In the genomic region with DNA sequence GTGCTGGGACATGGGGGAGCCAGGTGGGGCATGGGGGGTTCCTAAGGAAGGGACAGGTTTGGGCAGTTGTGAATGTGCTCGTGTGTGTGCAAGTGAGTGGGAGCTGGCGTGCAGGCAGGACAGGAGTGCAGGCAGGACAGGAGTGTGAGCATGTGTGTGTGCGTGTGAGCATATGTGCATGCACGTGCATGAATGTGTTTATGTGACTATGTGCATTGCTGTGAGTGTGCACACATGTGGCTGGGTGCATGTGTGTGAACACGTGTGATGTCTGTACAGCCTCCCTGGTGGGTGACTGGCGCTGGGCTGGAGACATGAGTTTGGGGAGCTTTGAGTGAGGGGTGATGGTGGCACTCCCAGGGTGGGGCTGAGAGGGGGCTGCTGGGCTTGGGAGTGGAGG, we compare ENCODE assay signal across 1 cellular context.
TF ChIP-seq lines count a peak whose summit lies in the region.

No MANE protein-coding gene starts in this region.

TF ChIP-seq in IMR-90, 13 proteins besides CTCF, POLR2A, EP300 and RAD21:
- TF ChIP-seq MAZ (IDR thresholded peaks at IDR 0.05; ENCODE audit: borderline replicate concordance, low read depth, low read length) (no peak), MAFK (IDR thresholded peaks at IDR 0.05; ENCODE audit: low read depth, low read length) (no peak), CHD1 (IDR thresholded peaks at IDR 0.05; ENCODE audit: low read depth, low read length) (no peak), CEBPB (IDR thresholded peaks at IDR 0.05; ENCODE audit: low read depth, low read length) (no peak), RCOR1 (IDR thresholded peaks at IDR 0.05; ENCODE audit: insufficient replicate concordance, low read length) (no peak), RFX5 (IDR thresholded peaks at IDR 0.05; ENCODE audit: low read depth, low read length) (no peak), SMC3 (IDR thresholded peaks at IDR 0.05; ENCODE audit: low read depth, low read length) (no peak), FOS (IDR thresholded peaks at IDR 0.05; ENCODE audit: low read depth, low read length) (no peak), BHLHE40 (IDR thresholded peaks at IDR 0.05; ENCODE audit: low read depth, low read length) (no peak), NFE2L2 (IDR thresholded peaks at IDR 0.05; ENCODE audit: low read depth, low read length) (no peak), ELK1 (IDR thresholded peaks at IDR 0.05; ENCODE audit: borderline replicate concordance, low read depth, low read length) (no peak), MXI1 (IDR thresholded peaks at IDR 0.05; ENCODE audit: borderline replicate concordance, low read depth, low read length) (no peak)
- TF ChIP-seq, protein P1, sequence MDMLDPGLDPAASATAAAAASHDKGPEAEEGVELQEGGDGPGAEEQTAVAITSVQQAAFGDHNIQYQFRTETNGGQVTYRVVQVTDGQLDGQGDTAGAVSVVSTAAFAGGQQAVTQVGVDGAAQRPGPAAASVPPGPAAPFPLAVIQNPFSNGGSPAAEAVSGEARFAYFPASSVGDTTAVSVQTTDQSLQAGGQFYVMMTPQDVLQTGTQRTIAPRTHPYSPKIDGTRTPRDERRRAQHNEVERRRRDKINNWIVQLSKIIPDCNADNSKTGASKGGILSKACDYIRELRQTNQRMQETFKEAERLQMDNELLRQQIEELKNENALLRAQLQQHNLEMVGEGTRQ (IDR thresholded peaks at IDR 0.05; ENCODE audit: low read depth, low read length) = no peak
